Comparison of ENCODE assay signal across 23 cellular contexts in the genomic region with DNA sequence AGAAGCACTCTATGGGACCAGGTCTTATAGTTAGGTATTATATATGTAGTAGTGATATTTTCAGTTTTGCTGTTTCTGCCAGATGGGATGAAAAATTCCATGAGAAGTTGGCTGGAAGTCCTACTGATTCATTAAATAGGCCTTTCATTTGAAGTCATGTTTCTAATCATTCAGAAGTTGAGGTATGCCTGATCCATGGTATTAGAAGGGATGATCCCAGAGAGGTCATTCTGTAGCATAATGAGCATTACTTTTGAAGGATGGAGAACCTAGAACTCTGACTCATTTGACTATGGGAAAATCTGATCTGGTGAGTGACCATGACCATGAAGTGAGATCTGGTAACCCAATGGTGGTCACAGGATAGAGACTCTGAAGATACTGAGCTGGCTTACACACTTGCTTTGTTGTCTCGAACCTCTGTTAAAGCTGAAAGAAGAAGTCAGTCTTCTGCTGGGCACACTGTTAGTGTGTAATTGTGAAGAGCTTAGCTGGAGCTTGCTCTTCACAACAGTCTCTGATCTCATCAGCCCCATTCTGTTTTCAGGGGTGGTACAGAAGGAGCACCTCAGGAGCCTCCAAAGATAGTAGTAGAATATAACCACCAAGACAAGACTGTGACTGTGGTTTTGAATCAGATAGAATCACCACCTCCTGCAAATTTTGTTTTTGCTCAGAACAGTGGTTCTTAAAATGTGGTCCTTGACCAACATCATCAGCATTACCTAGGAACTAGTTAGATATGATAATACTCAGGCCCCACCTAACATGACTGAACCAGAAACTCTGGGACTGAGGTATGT. TPM values are rescaled to one million over a fixed set of nuclear protein-coding genes. Genes with fewer than 3 reads are reported as not detected.
A peak's percentile ranks its signal among the peaks of the same experiment; 100 is the strongest.
DNase-seq lines count a peak whose midpoint lies in the region; ATAC-seq and TF ChIP-seq lines count a peak whose summit lies in the region.
"Had no signal": no experiment of that assay in that cellular context is flagged by ENCODE, and none has a peak within 500 bp of the region (broad histone marks: within the 10 kb centered on the region; RNA-seq: fewer than 3 reads in every experiment).

No MANE protein-coding gene starts in this region.

- in situ Hi-C loops in IMR-90 (cut with MboI; ENCODE audit: low sequenced_read_pairs): no loop called here

- DNase-seq in activated CD4-positive, alpha-beta T cell treated with anti-CD3 and anti-CD28 coated beads for 36 hours: no peak
- DNase-seq in activated CD4-positive, alpha-beta T cell treated with anti-CD3 and anti-CD28 coated beads for 48 hours: no peak
- DNase-seq in IMR-90: peak; percentile 52
- DNase-seq in fibroblast of the aortic adventitia (ENCODE audit: low read depth): peak; percentile 41
- no peak for DNase-seq in left colon
- no peak for DNase-seq in activated naive CD4-positive, alpha-beta T cell (lab: John Stamatoyannopoulos, UW)
- DNase-seq: activated CD4-positive, alpha-beta T cell treated with anti-CD3 and anti-CD28 coated beads for 1 hour; cerebellar nuclear complex; GDM1; Kasumi-1; mucosa of descending colon; NCI-H1417 treated with DMSO at 0.1 percent for 48 hours; NCI-H774; stimulated activated CD4-positive, alpha-beta T cell treated with anti-CD3 and anti-CD28 coated beads, Interleukin-12 subunit alpha, Interleukin-12 subunit beta, amount 100 ng/mL, for 4 hours; T1000; upper lobe of left lung had no signal

- no CpG with 5 or more reads among the region's 1 CpG for WGBS in IMR-90 (ENCODE audit: extremely low coverage in 2 of 2, insufficient read length in 1 of 2), 2 experiments

- H3K4me3 ChIP-seq in IMR-90 (ENCODE audit: insufficient read depth, low read depth, low read length): no peak overlapping the region
- H3K4me3 ChIP-seq in fibroblast of the aortic adventitia (ENCODE audit: low read depth, low read length): no peak overlapping the region
- H3K4me3 ChIP-seq: BLaER1 treated with 17β-estradiol and CSF1 and Interleukin-3, amounts not matched to agents 10 nM and 100 nM; mucosa of descending colon; SK-N-MC; upper lobe of left lung had no signal

- H3K14ac ChIP-seq in IMR-90 (replicated peaks; ENCODE audit: low read depth, low read length): no peak overlapping the region

- peaks cover 9% of the 10 kb centered on the region for H3K36me3 ChIP-seq in IMR-90 (ENCODE audit: control insufficient read depth, insufficient read depth, low read length)

- ATAC-seq in activated CD4-positive, alpha-beta T cell treated with anti-CD3 and anti-CD28 coated beads for 36 hours: peak; percentile 78
- ATAC-seq in GM19351 (IDR thresholded peaks at IDR 0.05; ENCODE audit: unreplicated experiment): peak; percentile 31
- ATAC-seq in IMR-90 (ENCODE audit: low read depth): no peak
- ATAC-seq in HG02759 (IDR thresholded peaks at IDR 0.05; ENCODE audit: unreplicated experiment): no peak
- ATAC-seq in left colon: no peak
- ATAC-seq: mucosa of descending colon; Panc1; stimulated activated memory B cell treated with anti-CD40 and anti-IgM and Interleukin-4, amounts not matched to agents 10 μg/mL and 1 μg/mL and 100 μg/mL, for 72 hours had no signal

- no peak overlapping the region for H4K5ac ChIP-seq in IMR-90 (ENCODE audit: low read depth, low read length)

- TF ChIP-seq POLR2A in IMR-90 (IDR thresholded peaks at IDR 0.05; ENCODE audit: low read depth, low read length): no peak

- dilution Hi-C loops in IMR-90 (cut with HindIII; ENCODE audit: low sequenced_read_pairs, unreplicated experiment): no loop called here

- no peak overlapping the region for H3K4me3 Mint-ChIP-seq in activated CD4-positive, alpha-beta T cell treated with anti-CD3 and anti-CD28 coated beads for 36 hours
- H3K4me3 Mint-ChIP-seq: stimulated activated memory B cell treated with anti-CD40 and anti-IgM and Interleukin-4, amounts not matched to agents 10 μg/mL and 1 μg/mL and 100 μg/mL, for 72 hours had no signal

- H3K4me1 ChIP-seq in IMR-90 (ENCODE audit: control insufficient read depth, insufficient read depth, low read length): peaks cover 11% of the 10 kb centered on the region; the same call in 1 of the 2 replicates

- intact Hi-C loops in activated CD4-positive, alpha-beta T cell treated with anti-CD3 and anti-CD28 coated beads for 36 hours (cut with DNase I, micrococcal nuclease): loop anchor here in 1 of 2 experiments (10.0 kb wide), 1 partner anchor 1875 kb away; a partner anchor contains a TSS
- intact Hi-C loops in IMR-90 (cut with micrococcal nuclease): loop anchor here (10.0 kb wide), 1 partner anchor 185 kb away; a partner anchor contains a TSS
- intact Hi-C loops in left colon (cut with DNase I, micrococcal nuclease): no loop called here

- no peaks in the 10 kb centered on the region for H3K27me3 ChIP-seq in IMR-90 (ENCODE audit: control insufficient read depth, insufficient read depth, low read length)
- H3K27me3 ChIP-seq: BLaER1 treated with 17β-estradiol and CSF1 and Interleukin-3, amounts not matched to agents 10 nM and 100 nM; upper lobe of left lung had no signal

- CTCF ChIA-PET in activated CD4-positive, alpha-beta T cell treated with anti-CD3 and anti-CD28 coated beads for 36 hours (lab: Charles Lee): interaction anchor here (1.0 kb wide), 1 partner anchor 10 kb away, joined by 3 read pairs; no protein-coding TSS in a partner anchor
- CTCF ChIA-PET in IMR-90 (lab: Yijun Ruan, JAX): no interaction called here

- no peak overlapping the region for H2AFZ ChIP-seq in IMR-90 (replicated peaks; ENCODE audit: low read length, poor library complexity)

- peaks cover 9% of the 10 kb centered on the region for H3K36me3 Mint-ChIP-seq in activated CD4-positive, alpha-beta T cell treated with anti-CD3 and anti-CD28 coated beads for 36 hours (ENCODE audit: low read depth)

- no peaks in the 10 kb centered on the region for H3K9me3 Mint-ChIP-seq in activated CD4-positive, alpha-beta T cell treated with anti-CD3 and anti-CD28 coated beads for 36 hours (ENCODE audit: low read depth)
- H3K9me3 Mint-ChIP-seq: stimulated activated memory B cell treated with anti-CD40 and anti-IgM and Interleukin-4, amounts not matched to agents 10 μg/mL and 1 μg/mL and 100 μg/mL, for 72 hours had no signal

- H2BK120ac ChIP-seq in IMR-90 (ENCODE audit: low read depth, low read length): no peak overlapping the region

- POLR2A ChIA-PET in activated CD4-positive, alpha-beta T cell treated with anti-CD3 and anti-CD28 coated beads for 36 hours (lab: Charles Lee): no interaction called here
- POLR2A ChIA-PET in IMR-90 (lab: Charles Lee; ENCODE audit: unreplicated experiment): no interaction called here

- H4K91ac ChIP-seq in IMR-90 (ENCODE audit: insufficient read depth, low read depth, low read length): no peak overlapping the region

- H4K20me1 ChIP-seq in IMR-90 (ENCODE audit: insufficient read depth, low read length): peaks cover 36% of the 10 kb centered on the region; the same call in 1 of the 2 replicates

- no peak for TF ChIP-seq RAD21 in IMR-90 (IDR thresholded peaks at IDR 0.05; ENCODE audit: low read length)

- no peak overlapping the region for H2AK9ac ChIP-seq in IMR-90 (replicated peaks; ENCODE audit: low read depth, low read length, poor library complexity)

- H3K4me1 Mint-ChIP-seq in activated CD4-positive, alpha-beta T cell treated with anti-CD3 and anti-CD28 coated beads for 36 hours: peaks cover 28% of the 10 kb centered on the region

- H2AK5ac ChIP-seq in IMR-90 (ENCODE audit: low read depth, low read length): no peak overlapping the region

- H4K8ac ChIP-seq in IMR-90 (ENCODE audit: low read depth in 2 of 2, low read length in 2 of 2): no peak overlapping the region

- no peak overlapping the region for H2BK20ac ChIP-seq in IMR-90 (ENCODE audit: low read depth, low read length)

- H3K56ac ChIP-seq in IMR-90 (ENCODE audit: extremely low read depth, insufficient read depth, low read length): no peak overlapping the region

- no peak overlapping the region for H2BK15ac ChIP-seq in IMR-90 (ENCODE audit: low read depth, low read length)

- H3K9me3 ChIP-seq in IMR-90 (ENCODE audit: control insufficient read depth, insufficient read depth, low read length): no peaks in the 10 kb centered on the region
- H3K9me3 ChIP-seq: BLaER1 treated with 17β-estradiol and CSF1 and Interleukin-3, amounts not matched to agents 10 nM and 100 nM; mucosa of descending colon; upper lobe of left lung had no signal

- H3K4ac ChIP-seq in IMR-90 (ENCODE audit: low read depth, low read length): no peak overlapping the region

- no TSS peak for BruUV-seq in IMR-90 (replicated peaks; lab: Mats Ljungman, UMichigan)

- no peak overlapping the region for H3K4me2 ChIP-seq in IMR-90 (ENCODE audit: low read depth, low read length)
- H3K4me2 ChIP-seq: BLaER1 treated with 17β-estradiol and CSF1 and Interleukin-3, amounts not matched to agents 10 nM and 100 nM had no signal

- no peaks in the 10 kb centered on the region for H3K27me3 Mint-ChIP-seq in activated CD4-positive, alpha-beta T cell treated with anti-CD3 and anti-CD28 coated beads for 36 hours
- H3K27me3 Mint-ChIP-seq: stimulated activated memory B cell treated with anti-CD40 and anti-IgM and Interleukin-4, amounts not matched to agents 10 μg/mL and 1 μg/mL and 100 μg/mL, for 72 hours had no signal

- H3K9ac ChIP-seq in IMR-90 (ENCODE audit: low read depth, low read length): no peak overlapping the region
- H3K9ac ChIP-seq: BLaER1 treated with 17β-estradiol and CSF1 and Interleukin-3, amounts not matched to agents 10 nM and 100 nM had no signal

- no peak overlapping the region for H3K18ac ChIP-seq in IMR-90 (ENCODE audit: low read depth, low read length)

- no peak overlapping the region for H2BK5ac ChIP-seq in IMR-90 (ENCODE audit: low read depth, low read length, poor library complexity, severe bottlenecking)

- no peak overlapping the region for H3K27ac ChIP-seq in IMR-90 (ENCODE audit: insufficient read depth, low read length)
- H3K27ac ChIP-seq: 22Rv1; BLaER1 treated with 17β-estradiol and CSF1 and Interleukin-3, amounts not matched to agents 10 nM and 100 nM; SK-N-MC had no signal

- peaks cover 32 to 79% of the 10 kb centered on the region in 2 experiments for H3K79me1 ChIP-seq in IMR-90 (ENCODE audit: low read depth in 1 of 2, low read length in 2 of 2)

- H3K27ac Mint-ChIP-seq in activated CD4-positive, alpha-beta T cell treated with anti-CD3 and anti-CD28 coated beads for 36 hours: peak overlapping the region; percentile 16
- H3K27ac Mint-ChIP-seq: stimulated activated memory B cell treated with anti-CD40 and anti-IgM and Interleukin-4, amounts not matched to agents 10 μg/mL and 1 μg/mL and 100 μg/mL, for 72 hours had no signal

- peaks cover 19% of the 10 kb centered on the region for H3K9me1 ChIP-seq in IMR-90 (ENCODE audit: insufficient read depth, low read length)

- no peak overlapping the region for H3K23ac ChIP-seq in IMR-90 (ENCODE audit: low read depth, low read length)

- TF ChIP-seq CTCF in IMR-90 (conservative IDR thresholded peaks at IDR 0.05; ENCODE audit: low read depth, low read length) (no peak), fibroblast of the aortic adventitia (IDR thresholded peaks at IDR 0.05; ENCODE audit: insufficient read depth, low read length) (no peak)

RNA-seq across cellular contexts. Expression of a gene that starts 9.0 kb away (rescaled TPM):
- 10 to 100 TPM; 49.1 to 52.1 TPM for total RNA-seq in activated CD4-positive, alpha-beta T cell treated with anti-CD3 and anti-CD28 coated beads for 36 hours
- 132 and 159 TPM in 2 replicates for total RNA-seq in IMR-90 (2012; rRNA removed)
- polyA plus RNA-seq in IMR-90 (2012; rRNA removed): 213 and 284 TPM in 2 replicates
- polyA plus RNA-seq in IMR-90 (2012; cell fraction: cytosol; rRNA removed): 205 and 256 TPM in 2 replicates
- polyA plus RNA-seq in IMR-90 (2012; cell fraction: nucleus; rRNA removed; ENCODE audit: low replicate concordance): 46.8 and 155 TPM in 2 replicates
- 178 and 183 TPM in 2 replicates for total RNA-seq in fibroblast of the aortic adventitia (ENCODE audit: low replicate concordance)
- 100 to 1,000 TPM; 366 to 451 TPM for total RNA-seq in left colon

RNA-seq across cellular contexts. Expression of a gene that starts 58.3 kb away (rescaled TPM):
- total RNA-seq in activated CD4-positive, alpha-beta T cell treated with anti-CD3 and anti-CD28 coated beads for 36 hours: 10 to 100 TPM; 29.0 to 37.6 TPM
- total RNA-seq in IMR-90 (2012; rRNA removed): 43.7 and 101 TPM in 2 replicates
- 40.1 and 43.5 TPM in 2 replicates for polyA plus RNA-seq in IMR-90 (2012; rRNA removed)
- 12.9 and 19.0 TPM in 2 replicates for polyA plus RNA-seq in IMR-90 (2012; cell fraction: cytosol; rRNA removed)
- polyA plus RNA-seq in IMR-90 (2012; cell fraction: nucleus; rRNA removed; ENCODE audit: low replicate concordance): 8.8 and 44.9 TPM in 2 replicates
- total RNA-seq in fibroblast of the aortic adventitia (ENCODE audit: low replicate concordance): 71.7 and 97.2 TPM in 2 replicates
- total RNA-seq in left colon: 10 to 100 TPM; 63.8 to 65.6 TPM

Comparison
In these comparisons a context has a peak if more than half of its experiments do, and no peak if none do; other contexts are left out.
1. ATAC-seq: peak in activated CD4-positive, alpha-beta T cell treated with anti-CD3 and anti-CD28 coated beads for 36 hours (single experiment) and GM19351 (single experiment); none in IMR-90 (single experiment), HG02759 (single experiment) and left colon (single experiment).
2. DNase-seq: peak in IMR-90 (single experiment) and fibroblast of the aortic adventitia (single experiment); none in activated CD4-positive, alpha-beta T cell treated with anti-CD3 and anti-CD28 coated beads for 36 hours (single experiment), activated CD4-positive, alpha-beta T cell treated with anti-CD3 and anti-CD28 coated beads for 48 hours (single experiment), left colon (0 of 2) and activated naive CD4-positive, alpha-beta T cell (0 of 4).